ENCODE assay signal across 1 cellular context in genomic region chr22:36497910-36498669, GRCh38.
TF ChIP-seq lines count a peak whose summit lies in the region.

No MANE protein-coding gene starts in this region.

TF ChIP-seq in IMR-90, 13 proteins besides CTCF, POLR2A, EP300 and RAD21:
- no peak for TF ChIP-seq MAFK (IDR thresholded peaks at IDR 0.05; ENCODE audit: low read depth, low read length)
- no peak for TF ChIP-seq CHD1 (IDR thresholded peaks at IDR 0.05; ENCODE audit: low read depth, low read length)
